1 cellular context compared by ENCODE assay signal in the genomic region with DNA sequence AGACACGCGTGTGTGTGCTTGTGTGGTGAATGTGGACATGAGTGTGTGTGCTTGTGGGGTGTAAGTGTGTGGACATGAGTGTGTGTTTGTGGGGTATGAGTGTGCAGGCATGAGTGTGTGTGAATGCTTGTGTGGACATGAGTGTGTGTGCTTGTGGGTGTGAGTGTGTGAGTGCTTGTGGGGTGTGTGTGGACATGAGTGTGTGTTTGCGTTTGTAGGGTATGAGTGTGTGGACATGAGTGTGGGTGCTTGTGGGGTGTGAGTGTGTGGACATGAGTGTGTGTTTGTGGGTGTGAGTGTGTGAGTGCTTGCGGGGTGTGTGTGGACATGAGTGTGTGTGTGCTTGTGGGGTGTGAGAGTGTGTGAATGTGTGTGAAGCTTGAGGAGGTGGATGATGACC.
TF ChIP-seq lines count a peak whose summit lies in the region.

No MANE protein-coding gene starts in this region.

TF ChIP-seq in K562, 482 proteins besides CTCF, POLR2A, EP300 and RAD21 (continued from another document and continues in another):
- TF ChIP-seq, protein P1, sequence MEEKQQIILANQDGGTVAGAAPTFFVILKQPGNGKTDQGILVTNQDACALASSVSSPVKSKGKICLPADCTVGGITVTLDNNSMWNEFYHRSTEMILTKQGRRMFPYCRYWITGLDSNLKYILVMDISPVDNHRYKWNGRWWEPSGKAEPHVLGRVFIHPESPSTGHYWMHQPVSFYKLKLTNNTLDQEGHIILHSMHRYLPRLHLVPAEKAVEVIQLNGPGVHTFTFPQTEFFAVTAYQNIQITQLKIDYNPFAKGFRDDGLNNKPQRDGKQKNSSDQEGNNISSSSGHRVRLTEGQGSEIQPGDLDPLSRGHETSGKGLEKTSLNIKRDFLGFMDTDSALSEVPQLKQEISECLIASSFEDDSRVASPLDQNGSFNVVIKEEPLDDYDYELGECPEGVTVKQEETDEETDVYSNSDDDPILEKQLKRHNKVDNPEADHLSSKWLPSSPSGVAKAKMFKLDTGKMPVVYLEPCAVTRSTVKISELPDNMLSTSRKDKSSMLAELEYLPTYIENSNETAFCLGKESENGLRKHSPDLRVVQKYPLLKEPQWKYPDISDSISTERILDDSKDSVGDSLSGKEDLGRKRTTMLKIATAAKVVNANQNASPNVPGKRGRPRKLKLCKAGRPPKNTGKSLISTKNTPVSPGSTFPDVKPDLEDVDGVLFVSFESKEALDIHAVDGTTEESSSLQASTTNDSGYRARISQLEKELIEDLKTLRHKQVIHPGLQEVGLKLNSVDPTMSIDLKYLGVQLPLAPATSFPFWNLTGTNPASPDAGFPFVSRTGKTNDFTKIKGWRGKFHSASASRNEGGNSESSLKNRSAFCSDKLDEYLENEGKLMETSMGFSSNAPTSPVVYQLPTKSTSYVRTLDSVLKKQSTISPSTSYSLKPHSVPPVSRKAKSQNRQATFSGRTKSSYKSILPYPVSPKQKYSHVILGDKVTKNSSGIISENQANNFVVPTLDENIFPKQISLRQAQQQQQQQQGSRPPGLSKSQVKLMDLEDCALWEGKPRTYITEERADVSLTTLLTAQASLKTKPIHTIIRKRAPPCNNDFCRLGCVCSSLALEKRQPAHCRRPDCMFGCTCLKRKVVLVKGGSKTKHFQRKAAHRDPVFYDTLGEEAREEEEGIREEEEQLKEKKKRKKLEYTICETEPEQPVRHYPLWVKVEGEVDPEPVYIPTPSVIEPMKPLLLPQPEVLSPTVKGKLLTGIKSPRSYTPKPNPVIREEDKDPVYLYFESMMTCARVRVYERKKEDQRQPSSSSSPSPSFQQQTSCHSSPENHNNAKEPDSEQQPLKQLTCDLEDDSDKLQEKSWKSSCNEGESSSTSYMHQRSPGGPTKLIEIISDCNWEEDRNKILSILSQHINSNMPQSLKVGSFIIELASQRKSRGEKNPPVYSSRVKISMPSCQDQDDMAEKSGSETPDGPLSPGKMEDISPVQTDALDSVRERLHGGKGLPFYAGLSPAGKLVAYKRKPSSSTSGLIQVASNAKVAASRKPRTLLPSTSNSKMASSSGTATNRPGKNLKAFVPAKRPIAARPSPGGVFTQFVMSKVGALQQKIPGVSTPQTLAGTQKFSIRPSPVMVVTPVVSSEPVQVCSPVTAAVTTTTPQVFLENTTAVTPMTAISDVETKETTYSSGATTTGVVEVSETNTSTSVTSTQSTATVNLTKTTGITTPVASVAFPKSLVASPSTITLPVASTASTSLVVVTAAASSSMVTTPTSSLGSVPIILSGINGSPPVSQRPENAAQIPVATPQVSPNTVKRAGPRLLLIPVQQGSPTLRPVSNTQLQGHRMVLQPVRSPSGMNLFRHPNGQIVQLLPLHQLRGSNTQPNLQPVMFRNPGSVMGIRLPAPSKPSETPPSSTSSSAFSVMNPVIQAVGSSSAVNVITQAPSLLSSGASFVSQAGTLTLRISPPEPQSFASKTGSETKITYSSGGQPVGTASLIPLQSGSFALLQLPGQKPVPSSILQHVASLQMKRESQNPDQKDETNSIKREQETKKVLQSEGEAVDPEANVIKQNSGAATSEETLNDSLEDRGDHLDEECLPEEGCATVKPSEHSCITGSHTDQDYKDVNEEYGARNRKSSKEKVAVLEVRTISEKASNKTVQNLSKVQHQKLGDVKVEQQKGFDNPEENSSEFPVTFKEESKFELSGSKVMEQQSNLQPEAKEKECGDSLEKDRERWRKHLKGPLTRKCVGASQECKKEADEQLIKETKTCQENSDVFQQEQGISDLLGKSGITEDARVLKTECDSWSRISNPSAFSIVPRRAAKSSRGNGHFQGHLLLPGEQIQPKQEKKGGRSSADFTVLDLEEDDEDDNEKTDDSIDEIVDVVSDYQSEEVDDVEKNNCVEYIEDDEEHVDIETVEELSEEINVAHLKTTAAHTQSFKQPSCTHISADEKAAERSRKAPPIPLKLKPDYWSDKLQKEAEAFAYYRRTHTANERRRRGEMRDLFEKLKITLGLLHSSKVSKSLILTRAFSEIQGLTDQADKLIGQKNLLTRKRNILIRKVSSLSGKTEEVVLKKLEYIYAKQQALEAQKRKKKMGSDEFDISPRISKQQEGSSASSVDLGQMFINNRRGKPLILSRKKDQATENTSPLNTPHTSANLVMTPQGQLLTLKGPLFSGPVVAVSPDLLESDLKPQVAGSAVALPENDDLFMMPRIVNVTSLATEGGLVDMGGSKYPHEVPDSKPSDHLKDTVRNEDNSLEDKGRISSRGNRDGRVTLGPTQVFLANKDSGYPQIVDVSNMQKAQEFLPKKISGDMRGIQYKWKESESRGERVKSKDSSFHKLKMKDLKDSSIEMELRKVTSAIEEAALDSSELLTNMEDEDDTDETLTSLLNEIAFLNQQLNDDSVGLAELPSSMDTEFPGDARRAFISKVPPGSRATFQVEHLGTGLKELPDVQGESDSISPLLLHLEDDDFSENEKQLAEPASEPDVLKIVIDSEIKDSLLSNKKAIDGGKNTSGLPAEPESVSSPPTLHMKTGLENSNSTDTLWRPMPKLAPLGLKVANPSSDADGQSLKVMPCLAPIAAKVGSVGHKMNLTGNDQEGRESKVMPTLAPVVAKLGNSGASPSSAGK (IDR thresholded peaks at IDR 0.05), result peak; percentile 5; the same call in 1 of the 2 replicates
- no peak for TF ChIP-seq ZFP1 (CRISPR knock-in tag; IDR thresholded peaks at IDR 0.05)
- TF ChIP-seq ZNF224 (CRISPR knock-in tag; IDR thresholded peaks at IDR 0.05), result no peak
- TF ChIP-seq, protein P2, sequence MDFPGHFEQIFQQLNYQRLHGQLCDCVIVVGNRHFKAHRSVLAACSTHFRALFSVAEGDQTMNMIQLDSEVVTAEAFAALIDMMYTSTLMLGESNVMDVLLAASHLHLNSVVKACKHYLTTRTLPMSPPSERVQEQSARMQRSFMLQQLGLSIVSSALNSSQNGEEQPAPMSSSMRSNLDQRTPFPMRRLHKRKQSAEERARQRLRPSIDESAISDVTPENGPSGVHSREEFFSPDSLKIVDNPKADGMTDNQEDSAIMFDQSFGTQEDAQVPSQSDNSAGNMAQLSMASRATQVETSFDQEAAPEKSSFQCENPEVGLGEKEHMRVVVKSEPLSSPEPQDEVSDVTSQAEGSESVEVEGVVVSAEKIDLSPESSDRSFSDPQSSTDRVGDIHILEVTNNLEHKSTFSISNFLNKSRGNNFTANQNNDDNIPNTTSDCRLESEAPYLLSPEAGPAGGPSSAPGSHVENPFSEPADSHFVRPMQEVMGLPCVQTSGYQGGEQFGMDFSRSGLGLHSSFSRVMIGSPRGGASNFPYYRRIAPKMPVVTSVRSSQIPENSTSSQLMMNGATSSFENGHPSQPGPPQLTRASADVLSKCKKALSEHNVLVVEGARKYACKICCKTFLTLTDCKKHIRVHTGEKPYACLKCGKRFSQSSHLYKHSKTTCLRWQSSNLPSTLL (IDR thresholded peaks at IDR 0.05), result peak; percentile 46; the same call in 1 of the 2 replicates
- TF ChIP-seq MEF2A (IDR thresholded peaks at IDR 0.05; ENCODE audit: control insufficient read depth, low read depth, low read length), result no peak
- TF ChIP-seq SRSF9 (IDR thresholded peaks at IDR 0.05; ENCODE audit: borderline replicate concordance, low read depth, low read length), result no peak
- TF ChIP-seq ZNF253 (CRISPR knock-in tag; conservative IDR thresholded peaks at IDR 0.05), result no peak
- no peak for TF ChIP-seq PHF21A (IDR thresholded peaks at IDR 0.05; ENCODE audit: borderline replicate concordance, low read depth)
- TF ChIP-seq TAF9B (IDR thresholded peaks at IDR 0.05; ENCODE audit: partially characterized antibody), result no peak
- TF ChIP-seq SETDB1 (IDR thresholded peaks at IDR 0.05; ENCODE audit: low read length), result peak; percentile 36
- no peak for TF ChIP-seq NCOR1 (IDR thresholded peaks at IDR 0.05)
- TF ChIP-seq, protein P3, sequence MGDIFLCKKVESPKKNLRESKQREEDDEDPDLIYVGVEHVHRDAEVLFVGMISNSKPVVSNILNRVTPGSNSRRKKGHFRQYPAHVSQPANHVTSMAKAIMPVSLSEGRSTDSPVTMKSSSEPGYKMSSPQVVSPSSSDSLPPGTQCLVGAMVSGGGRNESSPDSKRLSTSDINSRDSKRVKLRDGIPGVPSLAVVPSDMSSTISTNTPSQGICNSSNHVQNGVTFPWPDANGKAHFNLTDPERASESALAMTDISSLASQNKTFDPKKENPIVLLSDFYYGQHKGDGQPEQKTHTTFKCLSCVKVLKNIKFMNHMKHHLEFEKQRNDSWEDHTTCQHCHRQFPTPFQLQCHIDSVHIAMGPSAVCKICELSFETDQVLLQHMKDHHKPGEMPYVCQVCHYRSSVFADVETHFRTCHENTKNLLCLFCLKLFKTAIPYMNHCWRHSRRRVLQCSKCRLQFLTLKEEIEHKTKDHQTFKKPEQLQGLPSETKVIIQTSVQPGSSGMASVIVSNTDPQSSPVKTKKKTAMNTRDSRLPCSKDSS (IDR thresholded peaks at IDR 0.05; ENCODE audit: low read depth, partially characterized antibody), result no peak
- TF ChIP-seq RFX1 (IDR thresholded peaks at IDR 0.05), result no peak
- 0 out of 2 replicates have a peak, but pooled peaks have one; percentile 50 for TF ChIP-seq SP1 (CRISPR knock-in tag; IDR thresholded peaks at IDR 0.05)
- TF ChIP-seq CHD4 (IDR thresholded peaks at IDR 0.05; ENCODE audit: insufficient read depth, insufficient replicate concordance, low read depth, low read length, poor library complexity, severe bottlenecking), result peak; percentile 32
- peak; percentile 70; the same call in 1 of the 2 replicates for TF ChIP-seq THRAP3 (IDR thresholded peaks at IDR 0.05; ENCODE audit: borderline replicate concordance)
- TF ChIP-seq, protein P4, sequence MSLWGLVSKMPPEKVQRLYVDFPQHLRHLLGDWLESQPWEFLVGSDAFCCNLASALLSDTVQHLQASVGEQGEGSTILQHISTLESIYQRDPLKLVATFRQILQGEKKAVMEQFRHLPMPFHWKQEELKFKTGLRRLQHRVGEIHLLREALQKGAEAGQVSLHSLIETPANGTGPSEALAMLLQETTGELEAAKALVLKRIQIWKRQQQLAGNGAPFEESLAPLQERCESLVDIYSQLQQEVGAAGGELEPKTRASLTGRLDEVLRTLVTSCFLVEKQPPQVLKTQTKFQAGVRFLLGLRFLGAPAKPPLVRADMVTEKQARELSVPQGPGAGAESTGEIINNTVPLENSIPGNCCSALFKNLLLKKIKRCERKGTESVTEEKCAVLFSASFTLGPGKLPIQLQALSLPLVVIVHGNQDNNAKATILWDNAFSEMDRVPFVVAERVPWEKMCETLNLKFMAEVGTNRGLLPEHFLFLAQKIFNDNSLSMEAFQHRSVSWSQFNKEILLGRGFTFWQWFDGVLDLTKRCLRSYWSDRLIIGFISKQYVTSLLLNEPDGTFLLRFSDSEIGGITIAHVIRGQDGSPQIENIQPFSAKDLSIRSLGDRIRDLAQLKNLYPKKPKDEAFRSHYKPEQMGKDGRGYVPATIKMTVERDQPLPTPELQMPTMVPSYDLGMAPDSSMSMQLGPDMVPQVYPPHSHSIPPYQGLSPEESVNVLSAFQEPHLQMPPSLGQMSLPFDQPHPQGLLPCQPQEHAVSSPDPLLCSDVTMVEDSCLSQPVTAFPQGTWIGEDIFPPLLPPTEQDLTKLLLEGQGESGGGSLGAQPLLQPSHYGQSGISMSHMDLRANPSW (CRISPR knock-in tag; IDR thresholded peaks at IDR 0.05), result no peak
- peak; percentile 68; the same call in 1 of the 2 replicates for TF ChIP-seq NR1H2 (CRISPR knock-in tag; IDR thresholded peaks at IDR 0.05)
- TF ChIP-seq POLR3A (IDR thresholded peaks at IDR 0.05; ENCODE audit: borderline replicate concordance, extremely low read depth, insufficient read depth, insufficient read length), result no peak
- TF ChIP-seq ZBTB8A (IDR thresholded peaks at IDR 0.05; ENCODE audit: partially characterized antibody), result no peak
- TF ChIP-seq LCOR (CRISPR knock-in tag; IDR thresholded peaks at IDR 0.05), result no peak
- no peak for TF ChIP-seq CHD2 (IDR thresholded peaks at IDR 0.05; ENCODE audit: low read depth, low read length)
- TF ChIP-seq ZEB2 (IDR thresholded peaks at IDR 0.05), result 0 out of 2 replicates have a peak, but pooled peaks have one; percentile 28
- TF ChIP-seq OTX1 (CRISPR knock-in tag; IDR thresholded peaks at IDR 0.05), result peak; percentile 58; the same call in 1 of the 2 replicates
- TF ChIP-seq ZBTB17 (CRISPR knock-in tag; IDR thresholded peaks at IDR 0.05), result no peak
- TF ChIP-seq ETV5 (CRISPR knock-in tag; IDR thresholded peaks at IDR 0.05; ENCODE audit: low read depth), result no peak
- TF ChIP-seq MED1 (CRISPR knock-in tag; IDR thresholded peaks at IDR 0.05; ENCODE audit: borderline replicate concordance), result no peak
- TF ChIP-seq TSC22D4 (tag; IDR thresholded peaks at IDR 0.05), result peak; percentile 74; the same call in 1 of the 2 replicates
- TF ChIP-seq CTBP1 (IDR thresholded peaks at IDR 0.05; ENCODE audit: borderline replicate concordance), result no peak
- no peak for TF ChIP-seq NFIX (CRISPR knock-in tag; IDR thresholded peaks at IDR 0.05; ENCODE audit: low read depth)
- TF ChIP-seq ZNF23 (CRISPR knock-in tag; IDR thresholded peaks at IDR 0.05), result no peak
- no peak for TF ChIP-seq CXXC5 (CRISPR knock-in tag; IDR thresholded peaks at IDR 0.05)
- TF ChIP-seq NFXL1 (CRISPR knock-in tag; IDR thresholded peaks at IDR 0.05), result no peak
- TF ChIP-seq, protein P5, sequence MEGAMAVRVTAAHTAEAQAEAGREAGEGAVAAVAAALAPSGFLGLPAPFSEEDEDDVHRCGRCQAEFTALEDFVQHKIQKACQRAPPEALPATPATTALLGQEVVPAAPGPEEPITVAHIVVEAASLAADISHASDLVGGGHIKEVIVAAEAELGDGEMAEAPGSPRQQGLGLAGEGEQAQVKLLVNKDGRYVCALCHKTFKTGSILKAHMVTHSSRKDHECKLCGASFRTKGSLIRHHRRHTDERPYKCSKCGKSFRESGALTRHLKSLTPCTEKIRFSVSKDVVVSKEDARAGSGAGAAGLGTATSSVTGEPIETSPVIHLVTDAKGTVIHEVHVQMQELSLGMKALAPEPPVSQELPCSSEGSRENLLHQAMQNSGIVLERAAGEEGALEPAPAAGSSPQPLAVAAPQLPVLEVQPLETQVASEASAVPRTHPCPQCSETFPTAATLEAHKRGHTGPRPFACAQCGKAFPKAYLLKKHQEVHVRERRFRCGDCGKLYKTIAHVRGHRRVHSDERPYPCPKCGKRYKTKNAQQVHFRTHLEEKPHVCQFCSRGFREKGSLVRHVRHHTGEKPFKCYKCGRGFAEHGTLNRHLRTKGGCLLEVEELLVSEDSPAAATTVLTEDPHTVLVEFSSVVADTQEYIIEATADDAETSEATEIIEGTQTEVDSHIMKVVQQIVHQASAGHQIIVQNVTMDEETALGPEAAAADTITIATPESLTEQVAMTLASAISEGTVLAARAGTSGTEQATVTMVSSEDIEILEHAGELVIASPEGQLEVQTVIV (CRISPR knock-in tag; IDR thresholded peaks at IDR 0.05; ENCODE audit: borderline replicate concordance), result no peak
- TF ChIP-seq, protein P6, sequence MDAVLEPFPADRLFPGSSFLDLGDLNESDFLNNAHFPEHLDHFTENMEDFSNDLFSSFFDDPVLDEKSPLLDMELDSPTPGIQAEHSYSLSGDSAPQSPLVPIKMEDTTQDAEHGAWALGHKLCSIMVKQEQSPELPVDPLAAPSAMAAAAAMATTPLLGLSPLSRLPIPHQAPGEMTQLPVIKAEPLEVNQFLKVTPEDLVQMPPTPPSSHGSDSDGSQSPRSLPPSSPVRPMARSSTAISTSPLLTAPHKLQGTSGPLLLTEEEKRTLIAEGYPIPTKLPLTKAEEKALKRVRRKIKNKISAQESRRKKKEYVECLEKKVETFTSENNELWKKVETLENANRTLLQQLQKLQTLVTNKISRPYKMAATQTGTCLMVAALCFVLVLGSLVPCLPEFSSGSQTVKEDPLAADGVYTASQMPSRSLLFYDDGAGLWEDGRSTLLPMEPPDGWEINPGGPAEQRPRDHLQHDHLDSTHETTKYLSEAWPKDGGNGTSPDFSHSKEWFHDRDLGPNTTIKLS (IDR thresholded peaks at IDR 0.05; ENCODE audit: borderline replicate concordance, low read depth), result no peak
- peak; percentile 58; the same call in 1 of the 2 replicates for TF ChIP-seq LARP7 (IDR thresholded peaks at IDR 0.05)
